18 cellular contexts compared by ENCODE assay signal in the genomic region with DNA sequence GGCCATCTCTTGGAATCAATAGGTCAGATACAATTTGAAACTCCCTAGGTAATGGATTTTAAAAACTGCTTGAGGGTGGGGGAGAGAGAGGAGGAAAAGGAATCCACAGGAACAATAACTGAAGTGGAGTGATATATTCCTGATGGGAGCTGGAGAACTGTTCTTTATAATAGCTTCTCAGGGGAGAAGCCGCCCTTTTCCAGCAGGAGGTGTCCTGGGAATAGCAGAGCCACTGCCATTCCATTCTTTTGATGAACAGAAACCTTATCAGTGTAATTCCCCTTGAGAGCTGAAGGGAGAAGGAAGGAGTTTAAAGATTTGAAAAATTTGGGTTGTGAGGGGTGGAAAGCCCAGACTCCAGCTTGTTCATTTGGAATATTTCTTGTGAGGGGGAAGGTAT.
"Had no signal": no experiment of that assay in that cellular context is flagged by ENCODE, and none has a peak within 500 bp of the region (broad histone marks: within the 10 kb centered on the region; RNA-seq: fewer than 3 reads in every experiment).

No MANE protein-coding gene starts in this region.

- DNase-seq: activated B cell treated with CpG ODN at 0.5 μM for 24 hours; activated CD4-positive, alpha-beta T cell treated with anti-CD3 and anti-CD28 coated beads for 48 hours; activated CD8-positive, alpha-beta T cell treated with anti-CD3 and anti-CD28 coated beads for 36 hours; activated naive CD4-positive, alpha-beta T cell treated with Interleukin-2 at 50 U/mL for 16 hours; activated T-cell treated with anti-CD3 and anti-CD28 coated beads, Interleukin-2, amount 50 U/mL, for 1 hour; body of pancreas; effector memory CD8-positive, alpha-beta T cell; foreskin fibroblast; left ventricle myocardium superior; mesenchymal stem cell; natural killer cell; nucleus accumbens; spleen; stimulated activated CD4-positive, alpha-beta T cell treated with anti-CD3 and anti-CD28 coated beads, Interleukin-4, amount 100 ng/mL, for 4 hours; testis had no signal

- H3K27me3 ChIP-seq: body of pancreas, spleen, testis had no signal

- H3K9me3 Mint-ChIP-seq: activated CD8-positive, alpha-beta T cell treated with anti-CD3 and anti-CD28 coated beads for 36 hours; type B pancreatic cell had no signal

- H3K27ac Mint-ChIP-seq: activated B cell treated with CpG ODN at 0.5 μM for 24 hours; activated CD8-positive, alpha-beta T cell treated with anti-CD3 and anti-CD28 coated beads for 36 hours; activated T-helper 2 cell treated with anti-CD3 and anti-CD28 coated beads, Interferon-gamma antibody, Interleukin-2, Interleukin-4, amounts not matched to agents 10 μg/mL and 5 μg/mL and 100 μg/mL, durations not matched to agents 14 hours and 24 hours and 36 hours; effector memory CD8-positive, alpha-beta T cell; natural killer cell; stimulated activated memory B cell treated with anti-CD40 and anti-IgM and Interleukin-4, amounts not matched to agents 10 μg/mL and 1 μg/mL and 100 μg/mL, for 72 hours; type B pancreatic cell had no signal

- H3K27ac ChIP-seq: body of pancreas, spleen, testis had no signal

- H3K9me3 ChIP-seq: body of pancreas, testis had no signal

- H3K4me1 ChIP-seq: body of pancreas, spleen, testis had no signal

- ATAC-seq: activated CD8-positive, alpha-beta T cell treated with anti-CD3 and anti-CD28 coated beads for 36 hours; body of pancreas; effector memory CD8-positive, alpha-beta T cell; left ventricle myocardium superior; natural killer cell; stimulated activated memory B cell treated with anti-CD40 and anti-IgM and Interleukin-4, amounts not matched to agents 10 μg/mL and 1 μg/mL and 100 μg/mL, for 72 hours had no signal

- H3K36me3 Mint-ChIP-seq: stimulated activated memory B cell treated with anti-CD40 and anti-IgM and Interleukin-4, amounts not matched to agents 10 μg/mL and 1 μg/mL and 100 μg/mL, for 72 hours; type B pancreatic cell had no signal

- H3K4me3 ChIP-seq: body of pancreas, spleen, testis had no signal

- H3K36me3 ChIP-seq: spleen had no signal

- H3K27me3 Mint-ChIP-seq: activated B cell treated with CpG ODN at 0.5 μM for 24 hours; activated CD8-positive, alpha-beta T cell treated with anti-CD3 and anti-CD28 coated beads for 36 hours; effector memory CD8-positive, alpha-beta T cell; stimulated activated memory B cell treated with anti-CD40 and anti-IgM and Interleukin-4, amounts not matched to agents 10 μg/mL and 1 μg/mL and 100 μg/mL, for 72 hours; type B pancreatic cell had no signal

- H3K4me3 Mint-ChIP-seq: activated B cell treated with CpG ODN at 0.5 μM for 24 hours; activated CD8-positive, alpha-beta T cell treated with anti-CD3 and anti-CD28 coated beads for 36 hours; effector memory CD8-positive, alpha-beta T cell; natural killer cell; stimulated activated memory B cell treated with anti-CD40 and anti-IgM and Interleukin-4, amounts not matched to agents 10 μg/mL and 1 μg/mL and 100 μg/mL, for 72 hours; type B pancreatic cell had no signal

- H3K4me1 Mint-ChIP-seq: activated B cell treated with CpG ODN at 0.5 μM for 24 hours; natural killer cell; stimulated activated memory B cell treated with anti-CD40 and anti-IgM and Interleukin-4, amounts not matched to agents 10 μg/mL and 1 μg/mL and 100 μg/mL, for 72 hours had no signal
